ENCODE assay signal across 3 cellular contexts in genomic region chr15:79592126-79592525, GRCh38.
"Had no signal": no experiment of that assay in that cellular context is flagged by ENCODE, and none has a peak within 500 bp of the region (broad histone marks: within the 10 kb centered on the region; RNA-seq: fewer than 3 reads in every experiment).

No MANE protein-coding gene starts in this region.

- DNase-seq: GDM1, GF-D8 had no signal

- H3K4me3 ChIP-seq: GM12878 had no signal

- ATAC-seq: GM12878 had no signal
